In the genomic region with DNA sequence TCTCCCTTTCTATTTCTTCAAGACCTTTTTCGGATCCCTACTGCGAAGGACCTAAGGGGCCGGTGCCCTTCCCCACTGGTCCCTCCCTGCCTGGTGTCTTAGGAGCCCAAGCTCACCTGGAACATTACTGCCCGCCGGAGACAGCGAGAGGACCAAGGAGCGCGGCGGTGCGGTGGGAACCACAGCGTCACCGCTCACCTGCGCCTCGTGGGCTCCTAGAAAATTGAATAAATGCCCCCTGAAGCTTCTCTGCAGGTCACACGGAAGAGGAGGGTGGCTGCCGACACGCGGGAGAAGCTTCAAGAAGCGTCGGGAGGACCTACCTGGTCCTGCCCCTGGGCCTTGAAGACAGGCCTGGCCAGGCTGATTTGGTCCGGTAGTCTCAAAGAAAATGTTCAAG, we compare ENCODE assay signal across 24 cellular contexts.
"Had no signal": no experiment of that assay in that cellular context is flagged by ENCODE, and none has a peak within 500 bp of the region (broad histone marks: within the 10 kb centered on the region; RNA-seq: fewer than 3 reads in every experiment).

No MANE protein-coding gene starts in this region.

- ATAC-seq: activated naive CD4-positive, alpha-beta T cell treated with anti-CD3 and anti-CD28 coated beads, Interleukin-2, amount 50 U/mL, for 72 hours; activated naive CD8-positive, alpha-beta T cell treated with anti-CD3 and anti-CD28 coated beads, Interleukin-2, amount 50 U/mL, for 24 hours; activated T-cell treated with anti-CD3 and anti-CD28 coated beads, Interleukin-2, amount 50 U/mL, for 4 hours; body of pancreas; PC-3 had no signal

- H3K27me3 Mint-ChIP-seq: activated CD4-positive, alpha-beta memory T cell treated with anti-CD3 and anti-CD28 coated beads for 36 hours; activated CD4-positive, alpha-beta T cell treated with anti-CD3 and anti-CD28 coated beads, Interleukin-2, amount 10 ng/mL, durations not matched to agents 24 days and 14 days; activated naive CD8-positive, alpha-beta T cell treated with anti-CD3 and anti-CD28 coated beads, Interleukin-2, amount 50 U/mL, for 24 hours had no signal

- H3K27ac Mint-ChIP-seq: activated CD4-positive, alpha-beta memory T cell treated with anti-CD3 and anti-CD28 coated beads for 36 hours; activated CD4-positive, alpha-beta T cell treated with anti-CD3 and anti-CD28 coated beads, Interleukin-2, amount 10 ng/mL, durations not matched to agents 24 days and 14 days; activated naive CD4-positive, alpha-beta T cell treated with anti-CD3 and anti-CD28 coated beads, Interleukin-2, amount 50 U/mL, for 72 hours; activated naive CD8-positive, alpha-beta T cell treated with anti-CD3 and anti-CD28 coated beads, Interleukin-2, amount 50 U/mL, for 24 hours; T-helper 2 cell treated with Interferon-gamma antibody and Interleukin-4, amounts not matched to agents 5 μg/mL and 100 μg/mL, for 36 hours had no signal

- H3K9me3 ChIP-seq: ascending aorta, body of pancreas had no signal

- H3K4me1 ChIP-seq: ascending aorta, body of pancreas had no signal

- H3K4me1 Mint-ChIP-seq: activated CD4-positive, alpha-beta T cell treated with anti-CD3 and anti-CD28 coated beads, Interleukin-2, amount 10 ng/mL, durations not matched to agents 24 days and 14 days; activated naive CD8-positive, alpha-beta T cell treated with anti-CD3 and anti-CD28 coated beads, Interleukin-2, amount 50 U/mL, for 24 hours had no signal

- H3K4me3 Mint-ChIP-seq: activated CD4-positive, alpha-beta memory T cell treated with anti-CD3 and anti-CD28 coated beads for 36 hours; activated CD4-positive, alpha-beta T cell treated with anti-CD3 and anti-CD28 coated beads, Interleukin-2, amount 10 ng/mL, durations not matched to agents 24 days and 14 days; activated naive CD8-positive, alpha-beta T cell treated with anti-CD3 and anti-CD28 coated beads, Interleukin-2, amount 50 U/mL, for 24 hours; activated T-cell treated with anti-CD3 and anti-CD28 coated beads, Interleukin-2, amount 50 U/mL, for 4 hours; T-helper 2 cell treated with Interferon-gamma antibody and Interleukin-4, amounts not matched to agents 5 μg/mL and 100 μg/mL, for 36 hours had no signal

- DNase-seq: activated CD4-positive, alpha-beta memory T cell treated with anti-CD3 and anti-CD28 coated beads for 36 hours; activated CD4-positive, alpha-beta T cell treated with anti-CD3 and anti-CD28 coated beads, Interleukin-2, amount 10 ng/mL, durations not matched to agents 24 days and 14 days; activated CD4-positive, CD25-positive, alpha-beta regulatory T cell treated with anti-CD3 and anti-CD28 coated beads, Interleukin-2, amount 50 U/mL, for 72 hours; activated CD8-positive, alpha-beta memory T cell treated with anti-CD3 and anti-CD28 coated beads for 24 hours; activated effector memory CD4-positive, alpha-beta T cell treated with anti-CD3 and anti-CD28 coated beads, Interleukin-2, amount 50 U/mL, for 16 hours; activated naive CD4-positive, alpha-beta T cell treated with Interleukin-2 at 50 U/mL for 16 hours; activated naive CD8-positive, alpha-beta T cell treated with anti-CD3 and anti-CD28 coated beads, Interleukin-2, amount 50 U/mL, for 24 hours; activated T-cell treated with anti-CD3 and anti-CD28 coated beads, Interleukin-2, amount 50 U/mL, for 4 hours; amniotic stem cell; body of pancreas; central memory CD4-positive, alpha-beta T cell; Kasumi-1; NCI-H1105 treated with DMSO at 0.1 percent for 48 hours; NCI-H1436 treated with DMSO at 0.1 percent for 48 hours; NCI-H187; NCI-H2081 treated with DMSO at 0.1 percent for 48 hours; NCI-H446; NCI-H524; PC-3; SIG-M5; T-helper 1 cell had no signal

- H3K27ac ChIP-seq: ascending aorta, body of pancreas had no signal

- H3K4me3 ChIP-seq: ascending aorta, body of pancreas had no signal

- H3K9me3 Mint-ChIP-seq: activated naive CD8-positive, alpha-beta T cell treated with anti-CD3 and anti-CD28 coated beads, Interleukin-2, amount 50 U/mL, for 24 hours; activated T-cell treated with anti-CD3 and anti-CD28 coated beads, Interleukin-2, amount 50 U/mL, for 4 hours; T-helper 2 cell treated with Interferon-gamma antibody and Interleukin-4, amounts not matched to agents 5 μg/mL and 100 μg/mL, for 36 hours had no signal

- H3K27me3 ChIP-seq: ascending aorta, body of pancreas had no signal
